1 cellular context compared by ENCODE assay signal in the genomic region with DNA sequence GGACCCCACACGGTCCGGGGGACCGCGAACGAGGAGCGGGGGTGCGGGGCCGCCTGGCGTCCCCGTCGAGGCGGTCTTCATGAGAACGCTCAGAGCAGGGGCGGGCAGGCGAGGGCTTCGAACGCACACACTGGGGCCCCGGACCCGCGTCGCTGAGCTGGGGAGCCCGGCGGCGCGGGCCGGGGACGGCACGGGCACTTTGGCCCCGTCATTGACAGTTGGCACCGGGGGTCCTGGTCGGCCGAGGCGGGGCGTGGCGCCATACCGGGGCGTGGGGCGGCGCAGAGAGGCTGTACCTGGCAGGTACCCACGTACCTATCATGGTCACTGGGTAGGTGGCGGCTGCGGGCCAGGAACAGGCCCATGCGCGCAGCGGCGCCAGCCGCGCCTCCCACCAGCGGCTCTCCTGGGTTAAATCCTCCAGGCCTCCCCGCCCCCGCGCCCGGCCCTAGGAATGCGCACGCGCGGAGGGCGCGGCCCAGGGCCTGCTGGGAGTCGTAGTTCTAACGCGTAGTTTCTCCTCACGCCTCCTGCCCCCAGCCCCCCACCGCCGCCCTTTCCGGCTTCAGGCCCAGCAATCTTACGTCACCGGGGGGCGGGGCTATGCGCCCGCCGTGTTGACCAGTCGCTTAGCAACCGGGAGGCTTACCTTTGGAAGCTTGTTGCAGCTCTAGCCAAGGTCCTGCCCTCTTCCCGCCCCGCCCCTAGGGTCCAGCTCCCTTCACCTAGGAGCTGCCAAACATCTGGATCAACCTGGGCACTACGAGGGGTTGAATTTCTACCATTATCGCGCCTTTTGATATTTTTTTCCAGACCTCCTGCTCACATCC.
TF ChIP-seq lines count a peak whose summit lies in the region.

PACRG (plus strand) TSS at position 628 of the 830 bp plus-strand sequence.
PRKN (minus strand) TSS at position 420 of the 830 bp plus-strand sequence.

TF ChIP-seq in HEK293, 187 proteins besides CTCF, POLR2A, EP300 and RAD21 (continued from another document):
- TF ChIP-seq, protein P1, sequence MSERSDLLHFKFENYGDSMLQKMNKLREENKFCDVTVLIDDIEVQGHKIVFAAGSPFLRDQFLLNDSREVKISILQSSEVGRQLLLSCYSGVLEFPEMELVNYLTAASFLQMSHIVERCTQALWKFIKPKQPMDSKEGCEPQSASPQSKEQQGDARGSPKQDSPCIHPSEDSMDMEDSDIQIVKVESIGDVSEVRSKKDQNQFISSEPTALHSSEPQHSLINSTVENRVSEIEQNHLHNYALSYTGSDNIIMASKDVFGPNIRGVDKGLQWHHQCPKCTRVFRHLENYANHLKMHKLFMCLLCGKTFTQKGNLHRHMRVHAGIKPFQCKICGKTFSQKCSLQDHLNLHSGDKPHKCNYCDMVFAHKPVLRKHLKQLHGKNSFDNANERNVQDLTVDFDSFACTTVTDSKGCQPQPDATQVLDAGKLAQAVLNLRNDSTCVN (tag by site-specific recombination; optimal IDR thresholded peaks at IDR 0.05), result peak; percentile 92
- no peak for TF ChIP-seq ZNF324 (tag by site-specific recombination; IDR thresholded peaks at IDR 0.05)
- TF ChIP-seq GLIS2 (tag by site-specific recombination; IDR thresholded peaks at IDR 0.05), result peak; percentile 73
- TF ChIP-seq ZNF10 (tag by site-specific recombination; IDR thresholded peaks at IDR 0.05), result peak; percentile 67; the same call in 1 of the 2 replicates
- TF ChIP-seq, protein P2, sequence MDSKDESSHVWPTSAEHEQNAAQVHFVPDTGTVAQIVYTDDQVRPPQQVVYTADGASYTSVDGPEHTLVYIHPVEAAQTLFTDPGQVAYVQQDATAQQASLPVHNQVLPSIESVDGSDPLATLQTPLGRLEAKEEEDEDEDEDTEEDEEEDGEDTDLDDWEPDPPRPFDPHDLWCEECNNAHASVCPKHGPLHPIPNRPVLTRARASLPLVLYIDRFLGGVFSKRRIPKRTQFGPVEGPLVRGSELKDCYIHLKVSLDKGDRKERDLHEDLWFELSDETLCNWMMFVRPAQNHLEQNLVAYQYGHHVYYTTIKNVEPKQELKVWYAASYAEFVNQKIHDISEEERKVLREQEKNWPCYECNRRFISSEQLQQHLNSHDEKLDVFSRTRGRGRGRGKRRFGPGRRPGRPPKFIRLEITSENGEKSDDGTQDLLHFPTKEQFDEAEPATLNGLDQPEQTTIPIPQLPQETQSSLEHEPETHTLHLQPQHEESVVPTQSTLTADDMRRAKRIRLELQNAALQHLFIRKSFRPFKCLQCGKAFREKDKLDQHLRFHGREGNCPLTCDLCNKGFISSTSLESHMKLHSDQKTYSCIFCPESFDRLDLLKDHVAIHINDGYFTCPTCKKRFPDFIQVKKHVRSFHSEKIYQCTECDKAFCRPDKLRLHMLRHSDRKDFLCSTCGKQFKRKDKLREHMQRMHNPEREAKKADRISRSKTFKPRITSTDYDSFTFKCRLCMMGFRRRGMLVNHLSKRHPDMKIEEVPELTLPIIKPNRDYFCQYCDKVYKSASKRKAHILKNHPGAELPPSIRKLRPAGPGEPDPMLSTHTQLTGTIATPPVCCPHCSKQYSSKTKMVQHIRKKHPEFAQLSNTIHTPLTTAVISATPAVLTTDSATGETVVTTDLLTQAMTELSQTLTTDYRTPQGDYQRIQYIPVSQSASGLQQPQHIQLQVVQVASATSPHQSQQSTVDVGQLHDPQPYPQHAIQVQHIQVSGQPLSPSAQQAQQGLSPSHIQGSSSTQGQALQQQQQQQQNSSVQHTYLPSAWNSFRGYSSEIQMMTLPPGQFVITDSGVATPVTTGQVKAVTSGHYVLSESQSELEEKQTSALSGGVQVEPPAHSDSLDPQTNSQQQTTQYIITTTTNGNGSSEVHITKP (tag by site-specific recombination; IDR thresholded peaks at IDR 0.05), result peak; percentile 48
- TF ChIP-seq ZNF837 (tag by site-specific recombination; IDR thresholded peaks at IDR 0.05), result no peak
- TF ChIP-seq WT1 (tag by site-specific recombination; IDR thresholded peaks at IDR 0.05), result 0 out of 2 replicates have a peak, but pooled peaks have one; percentile 41
- peak; percentile 91 for TF ChIP-seq ZBTB20 (tag by site-specific recombination; IDR thresholded peaks at IDR 0.05)
- peak; percentile 85 for TF ChIP-seq KLF10 (tag by site-specific recombination; IDR thresholded peaks at IDR 0.05)
- TF ChIP-seq, protein P3, sequence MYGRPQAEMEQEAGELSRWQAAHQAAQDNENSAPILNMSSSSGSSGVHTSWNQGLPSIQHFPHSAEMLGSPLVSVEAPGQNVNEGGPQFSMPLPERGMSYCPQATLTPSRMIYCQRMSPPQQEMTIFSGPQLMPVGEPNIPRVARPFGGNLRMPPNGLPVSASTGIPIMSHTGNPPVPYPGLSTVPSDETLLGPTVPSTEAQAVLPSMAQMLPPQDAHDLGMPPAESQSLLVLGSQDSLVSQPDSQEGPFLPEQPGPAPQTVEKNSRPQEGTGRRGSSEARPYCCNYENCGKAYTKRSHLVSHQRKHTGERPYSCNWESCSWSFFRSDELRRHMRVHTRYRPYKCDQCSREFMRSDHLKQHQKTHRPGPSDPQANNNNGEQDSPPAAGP (tag by site-specific recombination; IDR thresholded peaks at IDR 0.05), result 0 out of 2 replicates have a peak, but pooled peaks have one; percentile 56
- no peak for TF ChIP-seq ZNF488 (tag by site-specific recombination; IDR thresholded peaks at IDR 0.05)
- TF ChIP-seq, protein P4, sequence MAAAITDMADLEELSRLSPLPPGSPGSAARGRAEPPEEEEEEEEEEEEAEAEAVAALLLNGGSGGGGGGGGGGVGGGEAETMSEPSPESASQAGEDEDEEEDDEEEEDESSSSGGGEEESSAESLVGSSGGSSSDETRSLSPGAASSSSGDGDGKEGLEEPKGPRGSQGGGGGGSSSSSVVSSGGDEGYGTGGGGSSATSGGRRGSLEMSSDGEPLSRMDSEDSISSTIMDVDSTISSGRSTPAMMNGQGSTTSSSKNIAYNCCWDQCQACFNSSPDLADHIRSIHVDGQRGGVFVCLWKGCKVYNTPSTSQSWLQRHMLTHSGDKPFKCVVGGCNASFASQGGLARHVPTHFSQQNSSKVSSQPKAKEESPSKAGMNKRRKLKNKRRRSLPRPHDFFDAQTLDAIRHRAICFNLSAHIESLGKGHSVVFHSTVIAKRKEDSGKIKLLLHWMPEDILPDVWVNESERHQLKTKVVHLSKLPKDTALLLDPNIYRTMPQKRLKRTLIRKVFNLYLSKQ (tag by site-specific recombination; IDR thresholded peaks at IDR 0.05; ENCODE audit: borderline replicate concordance), result no peak
- TF ChIP-seq, protein P5, sequence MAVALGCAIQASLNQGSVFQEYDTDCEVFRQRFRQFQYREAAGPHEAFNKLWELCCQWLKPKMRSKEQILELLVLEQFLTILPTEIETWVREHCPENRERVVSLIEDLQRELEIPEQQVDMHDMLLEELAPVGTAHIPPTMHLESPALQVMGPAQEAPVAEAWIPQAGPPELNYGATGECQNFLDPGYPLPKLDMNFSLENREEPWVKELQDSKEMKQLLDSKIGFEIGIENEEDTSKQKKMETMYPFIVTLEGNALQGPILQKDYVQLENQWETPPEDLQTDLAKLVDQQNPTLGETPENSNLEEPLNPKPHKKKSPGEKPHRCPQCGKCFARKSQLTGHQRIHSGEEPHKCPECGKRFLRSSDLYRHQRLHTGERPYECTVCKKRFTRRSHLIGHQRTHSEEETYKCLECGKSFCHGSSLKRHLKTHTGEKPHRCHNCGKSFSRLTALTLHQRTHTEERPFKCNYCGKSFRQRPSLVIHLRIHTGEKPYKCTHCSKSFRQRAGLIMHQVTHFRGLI (tag by site-specific recombination; IDR thresholded peaks at IDR 0.05), result no peak
- TF ChIP-seq ZFP41 (tag by site-specific recombination; IDR thresholded peaks at IDR 0.05; ENCODE audit: borderline replicate concordance), result no peak
- TF ChIP-seq ZNF76 (tag by site-specific recombination; IDR thresholded peaks at IDR 0.05; ENCODE audit: borderline replicate concordance, low read depth), result peak; percentile 81; the same call in 1 of the 2 replicates
- peak; percentile 75 for TF ChIP-seq ZFHX2 (tag by site-specific recombination; conservative IDR thresholded peaks at IDR 0.05)
- no peak for TF ChIP-seq ZNF248 (tag by site-specific recombination; IDR thresholded peaks at IDR 0.05)
- no peak for TF ChIP-seq ZFP3 (tag by site-specific recombination; IDR thresholded peaks at IDR 0.05; ENCODE audit: low read depth)
- no peak for TF ChIP-seq ZNF221 (tag by site-specific recombination; IDR thresholded peaks at IDR 0.05; ENCODE audit: borderline replicate concordance)
- TF ChIP-seq ZNF169 (tag by site-specific recombination; IDR thresholded peaks at IDR 0.05), result no peak
- TF ChIP-seq ZNF843 (tag by site-specific recombination; IDR thresholded peaks at IDR 0.05), result 0 out of 2 replicates have a peak, but pooled peaks have one; percentile 22
- peak; percentile 45; the same call in 1 of the 2 replicates for TF ChIP-seq ZBTB21 (tag by site-specific recombination; IDR thresholded peaks at IDR 0.05)
- TF ChIP-seq PATZ1 (tag by site-specific recombination; IDR thresholded peaks at IDR 0.05), result peak; percentile 97
- TF ChIP-seq ZNF596 (tag by site-specific recombination; IDR thresholded peaks at IDR 0.05), result 0 out of 2 replicates have a peak, but pooled peaks have one; percentile 14
- no peak for TF ChIP-seq ZNF707 (tag by site-specific recombination; IDR thresholded peaks at IDR 0.05)
- TF ChIP-seq ZNF404 (tag by site-specific recombination; IDR thresholded peaks at IDR 0.05), result no peak
